Comparison of ENCODE assay signal across 8 cellular contexts in the genomic region with DNA sequence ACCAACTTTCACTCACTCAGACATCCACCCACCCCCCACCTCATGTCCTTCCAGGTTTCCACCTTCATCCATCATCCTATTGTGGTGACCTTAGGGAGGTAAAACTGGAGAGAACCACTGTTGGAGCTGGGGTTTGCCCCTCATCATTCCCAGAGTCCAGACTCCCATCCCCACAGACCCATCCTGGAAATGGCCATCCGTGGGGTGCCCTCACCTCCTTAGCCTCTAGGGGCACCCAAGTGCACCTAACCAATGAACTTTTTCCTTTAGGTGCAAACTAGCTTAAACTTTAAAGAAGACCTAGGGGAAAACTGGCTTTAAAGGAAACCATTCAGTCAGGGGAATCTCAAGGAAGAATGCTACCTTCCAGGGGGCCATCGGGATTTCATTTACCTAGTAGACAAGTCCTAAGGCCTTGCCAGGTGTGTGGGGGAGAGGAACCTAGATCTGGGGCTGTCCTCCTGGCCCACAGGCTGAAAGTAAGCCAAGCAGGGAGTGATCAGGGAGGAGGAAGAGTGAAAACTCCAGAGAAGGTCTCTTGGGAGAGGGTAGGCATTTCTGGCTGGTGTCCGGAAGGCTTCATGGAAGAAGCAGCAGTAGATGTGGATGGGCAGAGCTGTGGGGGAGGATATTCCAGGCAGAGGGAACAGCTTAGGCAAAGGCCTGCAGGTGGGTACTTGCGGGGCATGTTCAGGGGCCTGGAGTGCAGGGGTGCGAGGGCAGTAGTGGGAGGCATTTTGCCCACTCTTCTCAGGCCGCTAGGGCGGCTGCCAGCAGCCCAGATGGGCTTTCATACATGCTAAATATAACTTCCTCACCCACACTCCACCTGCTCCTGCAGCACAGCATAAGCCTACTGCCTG. TPM values are rescaled to one million over a fixed set of nuclear protein-coding genes. Genes with fewer than 3 reads are reported as not detected.
A peak's percentile ranks its signal among the peaks of the same experiment; 100 is the strongest.
DNase-seq lines count a peak whose midpoint lies in the region; ATAC-seq, FAIRE-seq and TF ChIP-seq lines count a peak whose summit lies in the region.

No MANE protein-coding gene starts in this region.

- FAIRE-seq in RCC 7860 (lab: Jason Lieb, UNC) = no peak

- peak overlapping the region; percentile 31 for H3K4me3 Mint-ChIP-seq in Caco-2 (ENCODE audit: unreplicated experiment)
- no peak overlapping the region for H3K4me3 Mint-ChIP-seq in activated CD4-positive, alpha-beta memory T cell treated with anti-CD3 and anti-CD28 coated beads, Interleukin-2, amount 10 ng/mL, durations not matched to agents 7 days and 5 days

- TF ChIP-seq EP300 in tibial nerve (IDR thresholded peaks at IDR 0.05) = no peak

- H3K9me3 ChIP-seq in Caco-2 = no peaks in the 10 kb centered on the region
- H3K9me3 ChIP-seq in tibial nerve = no peaks in the 10 kb centered on the region

- DNase-seq in Caco-2 (peak in 1 of 2 experiments; percentile 69), HEK293T (ENCODE audit: extremely low spot score) (peak; percentile 62), foreskin keratinocyte (peak in 1 of 2 donors; percentile 25), tibial nerve (ENCODE audit: low spot score in 2 of 2) (no peak), RCC 7860 (ENCODE audit: low spot score) (no peak), NK-92 (lab: John Stamatoyannopoulos, UW; ENCODE audit: unreplicated experiment) (no peak), NCI-H2029 treated with DMSO at 0.1 percent for 48 hours (lab: John Stamatoyannopoulos, UW) (no peak)
- no peak for DNase-seq in activated CD4-positive, alpha-beta memory T cell treated with anti-CD3 and anti-CD28 coated beads, Interleukin-2, amount 10 ng/mL, durations not matched to agents 7 days and 5 days

- no peaks in the 10 kb centered on the region for H3K9me3 Mint-ChIP-seq in Caco-2 (ENCODE audit: unreplicated experiment)
- no peaks in the 10 kb centered on the region for H3K9me3 Mint-ChIP-seq in activated CD4-positive, alpha-beta memory T cell treated with anti-CD3 and anti-CD28 coated beads, Interleukin-2, amount 10 ng/mL, durations not matched to agents 7 days and 5 days

- no peak overlapping the region for H3K27ac ChIP-seq in foreskin keratinocyte
- H3K27ac ChIP-seq in tibial nerve = no peak overlapping the region

- peak; percentile 19 for ATAC-seq in foreskin keratinocyte

- TF ChIP-seq CTCF in Caco-2 (IDR thresholded peaks at IDR 0.05; ENCODE audit: insufficient read depth in 1 of 2, low read depth in 1 of 2, low read length in 1 of 2, severe bottlenecking in 1 of 2, unreplicated experiment in 1 of 2) (peak; percentile 72 to 77), foreskin keratinocyte (conservative IDR thresholded peaks at IDR 0.05) (peak; percentile 69), tibial nerve (IDR thresholded peaks at IDR 0.05) (peak in 4 of 5 experiments; percentile 29 to 55 (median 48))

- H3K27me3 ChIP-seq in Caco-2 (replicated peaks; ENCODE audit: control insufficient read depth, insufficient read depth, low read length) (no peaks in the 10 kb centered on the region), foreskin keratinocyte (no peaks in the 10 kb centered on the region), tibial nerve (peaks cover 0 to 6% of the 10 kb centered on the region in 2 donors)

- TF ChIP-seq POLR2A in tibial nerve (IDR thresholded peaks at IDR 0.05) = no peak

- H3K4me1 ChIP-seq in Caco-2 (peaks cover 25% of the 10 kb centered on the region), foreskin keratinocyte (peaks cover 9% of the 10 kb centered on the region), tibial nerve (peaks cover 0 to 43% (median 13%) of the 10 kb centered on the region in 4 donors)

- no TSS peak for BruUV-seq in Caco-2 (replicated peaks; lab: Mats Ljungman, UMichigan)

- no peaks in the 10 kb centered on the region; the same call in 1 of the 2 replicates for H3K36me3 ChIP-seq in Caco-2 (ENCODE audit: control insufficient read depth, insufficient read depth, low read length)
- H3K36me3 ChIP-seq in tibial nerve = no peaks in the 10 kb centered on the region

- peak overlapping the region; percentile 36 for H3K27ac Mint-ChIP-seq in Caco-2 (ENCODE audit: unreplicated experiment)
- peak overlapping the region; percentile 21 for H3K27ac Mint-ChIP-seq in activated CD4-positive, alpha-beta memory T cell treated with anti-CD3 and anti-CD28 coated beads, Interleukin-2, amount 10 ng/mL, durations not matched to agents 7 days and 5 days

- H3K4me3 ChIP-seq in Caco-2 (ENCODE audit: low read depth, low read length) (no peak overlapping the region), tibial nerve (no peak overlapping the region)

- intact Hi-C loops in Caco-2 (cut with micrococcal nuclease; ENCODE audit: unreplicated experiment) = no loop called here

- CTCF ChIA-PET in Caco-2 (lab: Charles Lee) = interaction anchor here (0.7 to 2.7 kb wide), 15 partner anchors 9 to 128 kb away, joined by 3 to 31 read pairs (median 5); partner anchors contain the start of genes GRK6, LMAN2 and PDLIM7
- CTCF ChIA-PET in HEK293T (lab: Yijun Ruan, JAX) = interaction anchor here (0.6 to 3.9 kb wide), 8 partner anchors 10 to 145 kb away, joined by 3 to 23 read pairs (median 5); partner anchors contain the start of gene RGS14
- CTCF ChIA-PET in activated CD4-positive, alpha-beta memory T cell treated with anti-CD3 and anti-CD28 coated beads, Interleukin-2, amount 10 ng/mL, durations not matched to agents 7 days and 5 days (lab: Charles Lee) = interaction anchor here (0.6 to 7.2 kb wide), 18 partner anchors 9 to 132 kb away, joined by 3 to 94 read pairs (median 6); partner anchors contain the start of genes LMAN2, RGS14 and SLC34A1

- peaks cover 15% of the 10 kb centered on the region for H3K4me1 Mint-ChIP-seq in Caco-2 (ENCODE audit: low read depth, unreplicated experiment)
- peaks cover 73% of the 10 kb centered on the region for H3K4me1 Mint-ChIP-seq in activated CD4-positive, alpha-beta memory T cell treated with anti-CD3 and anti-CD28 coated beads, Interleukin-2, amount 10 ng/mL, durations not matched to agents 7 days and 5 days

- POLR2A ChIA-PET in Caco-2 (lab: Charles Lee) (interaction anchor here (0.6 to 2.6 kb wide), 3 partner anchors 10 to 78 kb away, joined by 3 to 22 read pairs (median 3); partner anchors contain the start of genes LMAN2 and PRR7), HEK293T (lab: Yijun Ruan, JAX) (interaction anchor here (0.7 to 4.8 kb wide), 4 partner anchors 17 to 127 kb away, joined by 4 to 22 read pairs (median 4); partner anchors contain the start of genes LMAN2 and MXD3)
- POLR2A ChIA-PET in activated CD4-positive, alpha-beta memory T cell treated with anti-CD3 and anti-CD28 coated beads, Interleukin-2, amount 10 ng/mL, durations not matched to agents 7 days and 5 days (lab: Charles Lee) = interaction anchor here (0.6 to 7.2 kb wide), 8 partner anchors 9 to 80 kb away, joined by 3 to 62 read pairs (median 4); partner anchors contain the start of genes LMAN2 and RGS14

- 69 to 82% methylated on average over 7 of the region's 7 CpGs for WGBS in tibial nerve, 2 donors

- H3K36me3 Mint-ChIP-seq in Caco-2 (ENCODE audit: insufficient read depth, unreplicated experiment) = peaks cover 5% of the 10 kb centered on the region
- H3K36me3 Mint-ChIP-seq in activated CD4-positive, alpha-beta memory T cell treated with anti-CD3 and anti-CD28 coated beads, Interleukin-2, amount 10 ng/mL, durations not matched to agents 7 days and 5 days (ENCODE audit: low read depth) = peaks cover 71% of the 10 kb centered on the region

- no peaks in the 10 kb centered on the region for H3K27me3 Mint-ChIP-seq in Caco-2 (ENCODE audit: insufficient read depth, unreplicated experiment)
- no peaks in the 10 kb centered on the region for H3K27me3 Mint-ChIP-seq in activated CD4-positive, alpha-beta memory T cell treated with anti-CD3 and anti-CD28 coated beads, Interleukin-2, amount 10 ng/mL, durations not matched to agents 7 days and 5 days

TF ChIP-seq in HEK293T, 16 proteins besides CTCF, POLR2A, EP300 and RAD21 (continues in another document):
- TF ChIP-seq ARNT (IDR thresholded peaks at IDR 0.05) (no peak), CTBP1 (IDR thresholded peaks at IDR 0.05; ENCODE audit: borderline replicate concordance) (no peak), SP1 (IDR thresholded peaks at IDR 0.05) (no peak), ELF4 (IDR thresholded peaks at IDR 0.05) (no peak), L3MBTL2 (conservative IDR thresholded peaks at IDR 0.05) (no peak), TARDBP (IDR thresholded peaks at IDR 0.05) (no peak), FOXK2 (IDR thresholded peaks at IDR 0.05) (no peak), LEF1 (IDR thresholded peaks at IDR 0.05; ENCODE audit: borderline replicate concordance) (no peak), NFRKB (IDR thresholded peaks at IDR 0.05) (no peak), BHLHE40 (IDR thresholded peaks at IDR 0.05; ENCODE audit: borderline replicate concordance) (no peak), HDGF (IDR thresholded peaks at IDR 0.05; ENCODE audit: borderline replicate concordance) (no peak), FOXA1 (IDR thresholded peaks at IDR 0.05) (no peak), ZNF384 (IDR thresholded peaks at IDR 0.05) (no peak)

RNA-seq across cellular contexts. Expression of gene RGS14, which starts 11.6 kb away (rescaled TPM):
- total RNA-seq in Caco-2 (2022) = 15.2 and 16.7 TPM in 2 replicates
- total RNA-seq in activated CD4-positive, alpha-beta memory T cell treated with anti-CD3 and anti-CD28 coated beads, Interleukin-2, amount 10 ng/mL, durations not matched to agents 7 days and 5 days = 100 to 1,000 TPM; 103 to 107 TPM
- 19.6 and 22.1 TPM in 2 replicates for total RNA-seq in foreskin keratinocyte
- 20.2 and 22.1 TPM in 2 replicates for polyA plus RNA-seq in foreskin keratinocyte
- total RNA-seq in tibial nerve = 10 to 100 TPM; 10.2 to 29.6 (median 16.4) TPM

RNA-seq across cellular contexts. Expression of gene SLC34A1, which starts 15.0 kb away (rescaled TPM):
- not detected in 2 replicates for total RNA-seq in Caco-2 (2022)
- 1 to 10 TPM; 1.4 to 1.5 TPM for total RNA-seq in activated CD4-positive, alpha-beta memory T cell treated with anti-CD3 and anti-CD28 coated beads, Interleukin-2, amount 10 ng/mL, durations not matched to agents 7 days and 5 days
- total RNA-seq in foreskin keratinocyte = not detected in 2 replicates
- not detected in 2 replicates for polyA plus RNA-seq in foreskin keratinocyte
- not detected for total RNA-seq in tibial nerve

RNA-seq across cellular contexts. Expression of gene LMAN2, which starts 17.8 kb away (rescaled TPM):
- total RNA-seq in Caco-2 (2022) (240 and 241 TPM in 2 replicates), foreskin keratinocyte (148 TPM in 2 replicates), tibial nerve (100 to 1,000 TPM; 144 to 179 (median 154) TPM)
- 100 to 1,000 TPM; 145 to 149 TPM for total RNA-seq in activated CD4-positive, alpha-beta memory T cell treated with anti-CD3 and anti-CD28 coated beads, Interleukin-2, amount 10 ng/mL, durations not matched to agents 7 days and 5 days
- 187 and 188 TPM in 2 replicates for polyA plus RNA-seq in foreskin keratinocyte

RNA-seq across cellular contexts. Expression of gene PFN3, which starts 31.2 kb away (rescaled TPM):
- total RNA-seq in Caco-2 (2022) (not detected in 2 replicates), foreskin keratinocyte (not detected in 2 replicates), tibial nerve (not detected)
- total RNA-seq in activated CD4-positive, alpha-beta memory T cell treated with anti-CD3 and anti-CD28 coated beads, Interleukin-2, amount 10 ng/mL, durations not matched to agents 7 days and 5 days = not detected
- polyA plus RNA-seq in foreskin keratinocyte = not detected in 2 replicates

RNA-seq across cellular contexts. Expression of gene F12, which starts 40.1 kb away (rescaled TPM):
- total RNA-seq in Caco-2 (2022) (13.3 and 14.0 TPM in 2 replicates), foreskin keratinocyte (6.0 and 9.7 TPM in 2 replicates), tibial nerve (1 to 10 TPM in 1 of 4 donors, under 1 TPM in 1, not detected in 2; 0.59 to 4.5 TPM)
- 1 to 10 TPM; 1.5 to 1.6 TPM for total RNA-seq in activated CD4-positive, alpha-beta memory T cell treated with anti-CD3 and anti-CD28 coated beads, Interleukin-2, amount 10 ng/mL, durations not matched to agents 7 days and 5 days
- 11.8 and 12.3 TPM in 2 replicates for polyA plus RNA-seq in foreskin keratinocyte
